In the genomic region with DNA sequence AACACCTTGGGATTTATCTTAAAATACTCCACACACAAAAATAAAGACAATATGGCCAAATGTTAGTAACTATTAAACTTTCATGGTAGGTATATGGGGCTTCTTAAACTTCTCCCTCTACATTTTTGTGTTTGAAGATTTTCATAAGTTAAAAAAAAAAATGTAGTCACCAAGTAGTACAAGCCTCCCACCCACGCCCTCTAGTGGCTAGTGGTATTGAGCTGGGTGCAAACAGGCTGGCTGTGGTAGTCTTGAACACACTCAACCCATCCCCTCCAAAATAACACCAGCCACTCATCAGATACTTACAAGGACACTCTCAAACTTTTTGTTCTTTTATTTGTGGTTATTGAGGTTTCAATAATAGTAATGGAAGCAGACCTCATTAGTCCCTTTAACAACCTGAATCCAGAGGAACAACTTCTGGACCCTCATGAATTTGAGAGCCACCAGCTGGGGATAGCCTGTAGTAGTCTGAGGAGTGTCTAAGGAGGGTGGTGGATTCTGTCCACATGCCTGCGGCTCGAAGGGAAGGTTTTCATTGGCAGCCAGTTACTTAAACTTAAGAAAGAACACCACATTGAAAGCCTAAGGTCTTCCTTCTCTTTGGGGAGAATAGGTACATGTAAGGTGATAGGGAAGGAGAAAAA, we compare ENCODE assay signal across 8 cellular contexts. TPM values are rescaled to one million over a fixed set of nuclear protein-coding genes. Genes with fewer than 3 reads are reported as not detected.
A peak's percentile ranks its signal among the peaks of the same experiment; 100 is the strongest.
DNase-seq lines count a peak whose midpoint lies in the region; ATAC-seq and TF ChIP-seq lines count a peak whose summit lies in the region.

No MANE protein-coding gene starts in this region.

- ATAC-seq in HG02938 (IDR thresholded peaks at IDR 0.05; ENCODE audit: unreplicated experiment) (peak; percentile 74), lung (ENCODE audit: insufficient read depth, low FRiP score) (no peak), HG02642 (IDR thresholded peaks at IDR 0.05; ENCODE audit: poor library complexity, unreplicated experiment) (no peak)

- no peaks in the 10 kb centered on the region for H3K9me3 ChIP-seq in colonic mucosa
- peaks cover 0 to 5% of the 10 kb centered on the region in 2 donors for H3K9me3 ChIP-seq in lung (ENCODE audit: control insufficient read depth in 2 of 2, insufficient read depth in 1 of 2, low read length in 1 of 2)

- TF ChIP-seq CTCF in GM10266 (IDR thresholded peaks at IDR 0.05; ENCODE audit: control insufficient read depth, insufficient read depth, low read depth, missing control alignments), result peak; percentile 88
- TF ChIP-seq CTCF in colonic mucosa (IDR thresholded peaks at IDR 0.05), result peak; percentile 72
- TF ChIP-seq CTCF in lung (IDR thresholded peaks at IDR 0.05; ENCODE audit: control extremely low read depth, extremely low read depth), result peak; percentile 43

- no peak overlapping the region for H3K9ac ChIP-seq in colonic mucosa (ENCODE audit: low read depth in 2 of 2, low read length in 2 of 2)

- WGBS in lung, 2 donors, result 45 to 46% methylated on average over 3 of the region's 3 CpGs

- H3K27me3 ChIP-seq in colonic mucosa (no peaks in the 10 kb centered on the region), lung (ENCODE audit: control insufficient read depth, insufficient read depth) (no peaks in the 10 kb centered on the region)

- H3K27ac ChIP-seq in colonic mucosa (no peak overlapping the region), lung (ENCODE audit: low read depth in 1 of 2, low read length in 1 of 2) (no peak overlapping the region)

- DNase-seq in GM10266 (ENCODE audit: extremely low spot score) (peak; percentile 86), NCI-H226 (peak; percentile 2), colonic mucosa (peak; percentile 84), lung (ENCODE audit: low spot score) (peak; percentile 74)
- peak; percentile 56 for DNase-seq in activated CD4-positive, alpha-beta T cell treated with anti-CD3 and anti-CD28 coated beads for 1 hour
- peak; percentile 70 for DNase-seq in stimulated activated CD8-positive, alpha-beta memory T cell treated with anti-CD3 and anti-CD28 coated beads, Interleukin-15, amount 100 ng/mL, for 1 hour (ENCODE audit: low read depth)

- intact Hi-C loops in colonic mucosa (cut with DNase I), result loop anchor here (5.0 to 10.0 kb wide), 3 partner anchors 36 to 154 kb away; no protein-coding TSS in a partner anchor

- H3K4me1 ChIP-seq in colonic mucosa, result no peaks in the 10 kb centered on the region
- H3K4me1 ChIP-seq in lung (ENCODE audit: control insufficient read depth in 2 of 2, insufficient read depth in 2 of 2, low read length in 2 of 2), result peaks cover 0 to 2% of the 10 kb centered on the region in 2 donors

- no peaks in the 10 kb centered on the region for H3K36me3 ChIP-seq in colonic mucosa
- no peaks in the 10 kb centered on the region for H3K36me3 ChIP-seq in lung (ENCODE audit: control insufficient read depth in 2 of 2, insufficient read depth in 2 of 2, low read length in 2 of 2)

- H3K4me3 ChIP-seq in colonic mucosa, result no peak overlapping the region
- H3K4me3 ChIP-seq in lung, result no peak overlapping the region

RNA-seq across cellular contexts. Expression of a gene that starts 15.6 kb away (rescaled TPM):
- under 1 TPM in 1 of 2 donors, not detected in 1; 0.15 TPM for total RNA-seq in colonic mucosa
- under 1 TPM in 1 of 2 donors, not detected in 1; 0.49 TPM for total RNA-seq in lung
- polyA plus RNA-seq in lung, result under 1 TPM; 0.02 to 0.09 TPM

Comparison
In these comparisons a context has a peak if more than half of its experiments do, and no peak if none do; other contexts are left out.
1. DNase-seq: peak in every context shown above with its lines; median percentile 86 in GM10266; 84 in colonic mucosa; 74 in lung; 70 in stimulated activated CD8-positive, alpha-beta memory T cell treated with anti-CD3 and anti-CD28 coated beads, Interleukin-15, amount 100 ng/mL, for 1 hour; 56 in activated CD4-positive, alpha-beta T cell treated with anti-CD3 and anti-CD28 coated beads for 1 hour; 2 in NCI-H226.